9 cellular contexts compared by ENCODE assay signal in genomic region chr7:111730476-111731300, GRCh38.
A peak's percentile ranks its signal among the peaks of the same experiment; 100 is the strongest.
DNase-seq lines count a peak whose midpoint lies in the region; ATAC-seq and TF ChIP-seq lines count a peak whose summit lies in the region.
"Had no signal": no experiment of that assay in that cellular context is flagged by ENCODE, and none has a peak within 500 bp of the region (broad histone marks: within the 10 kb centered on the region; RNA-seq: fewer than 3 reads in every experiment).

No MANE protein-coding gene starts in this region.

- no peaks in the 10 kb centered on the region for H3K36me3 ChIP-seq in PC-9 (ENCODE audit: low read depth)
- no peaks in the 10 kb centered on the region for H3K36me3 ChIP-seq in MG63

- no peak overlapping the region for H3K27ac ChIP-seq in PC-9
- H3K27ac ChIP-seq: epithelial cell of prostate had no signal

- TF ChIP-seq CTCF in PC-9 (conservative IDR thresholded peaks at IDR 0.05) = peak; percentile 58

- CTCF ChIA-PET in PC-9 (lab: Charles Lee) = no interaction called here

- no peaks in the 10 kb centered on the region for H4K20me1 ChIP-seq in PC-9 (ENCODE audit: insufficient read depth)

- no TSS peak for BruUV-seq in PC-9 (replicated peaks; lab: Mats Ljungman, UMichigan)

- no peaks in the 10 kb centered on the region for H3F3A ChIP-seq in PC-9 (ENCODE audit: insufficient read depth, low read depth)

- no peaks in the 10 kb centered on the region for H3K9me2 ChIP-seq in PC-9 (ENCODE audit: insufficient read depth)

- H3K4me1 ChIP-seq in PC-9 (replicated peaks; ENCODE audit: insufficient read depth) = no peaks in the 10 kb centered on the region

- intact Hi-C loops in PC-9 (cut with micrococcal nuclease; ENCODE audit: unreplicated experiment) = loop anchor here (10.0 kb wide), 3 partner anchors 166 to 406 kb away; partner anchors contain the start of gene IMMP2L

- H3K4me2 ChIP-seq in PC-9 = no peak overlapping the region

- H3K27me3 ChIP-seq in PC-9 (ENCODE audit: insufficient read depth, low read depth) (no peaks in the 10 kb centered on the region), MG63 (no peaks in the 10 kb centered on the region)

- DNase-seq in AG08395 (ENCODE audit: low spot score) (peak; percentile 22), PC-9 (no peak), fibroblast of the conjunctiva (ENCODE audit: low read depth) (peak; percentile 50), pons (ENCODE audit: low spot score) (no peak), MG63 (no peak)

- peak; percentile 85 for ATAC-seq in GM18511 (IDR thresholded peaks at IDR 0.05; ENCODE audit: unreplicated experiment)
- ATAC-seq in HG03342 (IDR thresholded peaks at IDR 0.05; ENCODE audit: unreplicated experiment) = peak; percentile 57
- ATAC-seq in HG02970 (IDR thresholded peaks at IDR 0.05; ENCODE audit: low FRiP score, unreplicated experiment) = no peak

- POLR2A ChIA-PET in PC-9 (lab: Charles Lee; ENCODE audit: unreplicated experiment) = no interaction called here

- no peaks in the 10 kb centered on the region for H3K79me2 ChIP-seq in PC-9 (ENCODE audit: low read depth)

- no peaks in the 10 kb centered on the region for H3K9me3 ChIP-seq in PC-9 (ENCODE audit: insufficient read depth, low read depth)
- no peaks in the 10 kb centered on the region for H3K9me3 ChIP-seq in MG63

- no peak overlapping the region for H2AFZ ChIP-seq in PC-9

- H3K4me3 ChIP-seq in PC-9 (no peak overlapping the region), MG63 (no peak overlapping the region)

Comparison
In these comparisons a context has a peak if more than half of its experiments do, and no peak if none do; other contexts are left out.
1. DNase-seq: peak in AG08395 (single experiment) and fibroblast of the conjunctiva (single experiment); none in PC-9 (0 of 2), pons (single experiment) and MG63 (single experiment).